ENCODE assay signal across 9 cellular contexts in genomic region chr1:227759345-227760300, GRCh38. TPM values are rescaled to one million over a fixed set of nuclear protein-coding genes. Genes with fewer than 3 reads are reported as not detected.
A peak's percentile ranks its signal among the peaks of the same experiment; 100 is the strongest.
DNase-seq lines count a peak whose midpoint lies in the region; ATAC-seq and TF ChIP-seq lines count a peak whose summit lies in the region.
"Had no signal": no experiment of that assay in that cellular context is flagged by ENCODE, and none has a peak within 500 bp of the region (broad histone marks: within the 10 kb centered on the region; RNA-seq: fewer than 3 reads in every experiment).

No MANE protein-coding gene starts in this region.

- DNase-seq in AG09309 (ENCODE audit: low read depth) (peak; percentile 92), M059J (ENCODE audit: low read depth) (peak; percentile 97), mammary epithelial cell (peak; percentile 46), mesenchymal stem cell (peak; percentile 95), neural progenitor cell (ENCODE audit: low spot score) (no peak), Kasumi-1 (lab: John Stamatoyannopoulos, UW) (no peak), NCI-H1930 (lab: John Stamatoyannopoulos, UW) (no peak)

- no peak overlapping the region for H3K27ac Mint-ChIP-seq in neural progenitor cell

- H3K18ac ChIP-seq in mesenchymal stem cell (ENCODE audit: low read depth in 1 of 2, low read length in 2 of 2), result peak overlapping the region in 1 of 2 experiments; percentile 73

- H4K20me1 ChIP-seq in mammary epithelial cell (ENCODE audit: insufficient read depth, low read length) (no peaks in the 10 kb centered on the region), neural progenitor cell (ENCODE audit: low read depth) (peaks cover 37% of the 10 kb centered on the region)

- H3F3A ChIP-seq in neural progenitor cell (ENCODE audit: low read depth), result no peaks in the 10 kb centered on the region

- H3K4me1 Mint-ChIP-seq in neural progenitor cell, result peaks cover 4% of the 10 kb centered on the region

- in situ Hi-C loops in mammary epithelial cell (cut with MboI; ENCODE audit: low sequenced_read_pairs in 2 of 2), result loop anchor here (5.0 to 25.0 kb wide), 3 partner anchors 185 to 272 kb away; partner anchors contain the start of gene WNT9A (in 2 of the 2)

- CTCF ChIA-PET in mammary epithelial cell (lab: Charles Lee; ENCODE audit: low non-redundant PET), result no interaction called here

- H3K23ac ChIP-seq in mesenchymal stem cell (ENCODE audit: low read length in 2 of 2), result no peak overlapping the region

- no peak overlapping the region for H4K91ac ChIP-seq in mesenchymal stem cell (ENCODE audit: low read length)

- TF ChIP-seq CTCF in AG09309 (IDR thresholded peaks at IDR 0.05; ENCODE audit: control insufficient read depth, insufficient read depth, low read depth, low read length, missing control alignments) (no peak), mammary epithelial cell (conservative IDR thresholded peaks at IDR 0.05 in 1 of 2, IDR thresholded peaks at IDR 0.05 in 1 of 2; ENCODE audit: extremely low read depth in 1 of 2, insufficient read depth in 1 of 2, low read depth in 1 of 2, low read length in 2 of 2) (no peak), neural progenitor cell (IDR thresholded peaks at IDR 0.05) (no peak)

- no peak overlapping the region for H3K14ac ChIP-seq in mesenchymal stem cell (ENCODE audit: low read length in 2 of 2)

- H3K4ac ChIP-seq in mesenchymal stem cell (ENCODE audit: low read depth in 1 of 2, low read length in 2 of 2), result no peak overlapping the region

- H2BK120ac ChIP-seq in mesenchymal stem cell (ENCODE audit: low read depth, low read length), result no peak overlapping the region

- H3K4me3 Mint-ChIP-seq in neural progenitor cell, result no peak overlapping the region

- H3K27ac ChIP-seq in mammary epithelial cell (ENCODE audit: insufficient read depth, low read depth, low read length) (no peak overlapping the region), mesenchymal stem cell (ENCODE audit: low read length, poor library complexity, severe bottlenecking) (peak overlapping the region; percentile 58), neural progenitor cell (no peak overlapping the region)
- H3K27ac ChIP-seq: body of pancreas had no signal

- H3K4me2 ChIP-seq in mammary epithelial cell (ENCODE audit: insufficient read depth, low read depth, low read length) (no peak overlapping the region), mesenchymal stem cell (ENCODE audit: low read length, poor library complexity, severe bottlenecking) (no peak overlapping the region), neural progenitor cell (no peak overlapping the region)

- H2AK5ac ChIP-seq in mesenchymal stem cell (ENCODE audit: low read length, severe bottlenecking), result peak overlapping the region; percentile 64

- H3K27me3 ChIP-seq in mammary epithelial cell (ENCODE audit: insufficient read depth, low read length) (no peaks in the 10 kb centered on the region), mesenchymal stem cell (ENCODE audit: control insufficient read depth in 1 of 2, insufficient read depth in 1 of 2, low read length in 2 of 2) (no peaks in the 10 kb centered on the region), neural progenitor cell (no peaks in the 10 kb centered on the region)
- H3K27me3 ChIP-seq: body of pancreas had no signal

- peak overlapping the region; percentile 15 for H2BK15ac ChIP-seq in mesenchymal stem cell (ENCODE audit: low read depth, poor library complexity, severe bottlenecking)

- H3K27me3 Mint-ChIP-seq in neural progenitor cell (ENCODE audit: insufficient read depth, low read depth), result no peaks in the 10 kb centered on the region

- peak overlapping the region in 1 of 2 experiments; percentile 48 for H2BK12ac ChIP-seq in mesenchymal stem cell (ENCODE audit: low read length in 2 of 2)

- H3K9me3 ChIP-seq in mammary epithelial cell (replicated peaks; ENCODE audit: insufficient read depth, low read length) (no peaks in the 10 kb centered on the region), mesenchymal stem cell (ENCODE audit: control insufficient read depth, low read length) (no peaks in the 10 kb centered on the region), neural progenitor cell (ENCODE audit: low read depth) (no peaks in the 10 kb centered on the region)
- H3K9me3 ChIP-seq: body of pancreas had no signal

- H4K8ac ChIP-seq in mesenchymal stem cell (ENCODE audit: low read length), result no peak overlapping the region

- no peak overlapping the region for H2BK5ac ChIP-seq in mesenchymal stem cell (ENCODE audit: low read depth, low read length, poor library complexity, severe bottlenecking)

- H3K4me1 ChIP-seq in mammary epithelial cell (ENCODE audit: insufficient read depth, low read length) (peaks cover 32% of the 10 kb centered on the region), mesenchymal stem cell (ENCODE audit: control insufficient read depth, insufficient read depth, low read depth, low read length) (peaks cover 46% of the 10 kb centered on the region), neural progenitor cell (no peaks in the 10 kb centered on the region)

- H3K9me3 Mint-ChIP-seq in neural progenitor cell, result no peaks in the 10 kb centered on the region

- peaks cover 4% of the 10 kb centered on the region for H3K36me3 ChIP-seq in mammary epithelial cell (ENCODE audit: insufficient read depth, low read length)
- peaks cover 36% of the 10 kb centered on the region in 2 experiments for H3K36me3 ChIP-seq in mesenchymal stem cell (ENCODE audit: control insufficient read depth in 1 of 2, insufficient read depth in 2 of 2, low read depth in 1 of 2, low read length in 2 of 2)
- H3K36me3 ChIP-seq in neural progenitor cell, result no peaks in the 10 kb centered on the region

- peaks cover 47% of the 10 kb centered on the region for H3K79me1 ChIP-seq in mesenchymal stem cell (replicated peaks; ENCODE audit: low read length, poor library complexity, severe bottlenecking)

- dilution Hi-C loops in mammary epithelial cell (cut with HindIII; ENCODE audit: low sequenced_read_pairs), result loop anchor here (5.0 to 25.0 kb wide), 3 partner anchors 38 to 285 kb away; partner anchors contain the start of gene WNT9A

- H2AFZ ChIP-seq in mammary epithelial cell (ENCODE audit: low read depth, low read length), result no peak overlapping the region
- H2AFZ ChIP-seq in mesenchymal stem cell (ENCODE audit: low read depth, low read length), result no peak overlapping the region
- no peak overlapping the region for H2AFZ ChIP-seq in neural progenitor cell (replicated peaks)

- no TSS peak for BruUV-seq in mammary epithelial cell (replicated peaks; lab: Mats Ljungman, UMichigan)

- intact Hi-C loops in mammary epithelial cell (cut with micrococcal nuclease), result no loop called here

- 80% methylated on average over 15 of the region's 15 CpGs for WGBS in mammary epithelial cell (ENCODE audit: low coverage, missing lambda C conversion rate)
- WGBS in mesenchymal stem cell, result 23% methylated on average over 15 of the region's 15 CpGs

- ATAC-seq in GM18858 (IDR thresholded peaks at IDR 0.05; ENCODE audit: unreplicated experiment), result no peak
- ATAC-seq: body of pancreas had no signal

- H3K9ac ChIP-seq in mammary epithelial cell (ENCODE audit: insufficient read depth, low read length) (no peak overlapping the region), mesenchymal stem cell (ENCODE audit: low read length) (peak overlapping the region; percentile 35), neural progenitor cell (no peak overlapping the region)

- H3K79me2 ChIP-seq in mammary epithelial cell (ENCODE audit: insufficient read depth, low read length) (peaks cover 31% of the 10 kb centered on the region), neural progenitor cell (ENCODE audit: low read depth) (peaks cover 27% of the 10 kb centered on the region)

- peaks cover 20% of the 10 kb centered on the region for H3K36me3 Mint-ChIP-seq in neural progenitor cell

- H3K4me3 ChIP-seq in AG09309 (ENCODE audit: control insufficient read depth, low read depth, low read length) (no peak overlapping the region), mammary epithelial cell (replicated peaks in 1 of 3; ENCODE audit: insufficient read depth in 1 of 3, low read depth in 2 of 3, low read length in 3 of 3) (no peak overlapping the region), mesenchymal stem cell (ENCODE audit: insufficient read depth in 1 of 2, low read depth in 1 of 2, low read length in 2 of 2) (peak overlapping the region in 1 of 2 experiments; percentile 40), neural progenitor cell (no peak overlapping the region)
- H3K4me3 ChIP-seq: body of pancreas had no signal

RNA-seq across cellular contexts. Expression of gene SNAP47, which starts 24.4 kb away (rescaled TPM):
- total RNA-seq in M059J (2014; rRNA removed; shearing (Covaris generic)), result 53.3 and 65.6 TPM in 2 replicates
- total RNA-seq in mammary epithelial cell (10 to 100 TPM; 24.9 to 41.7 TPM), neural progenitor cell (ENCODE audit: low replicate concordance) (52.8 and 54.8 TPM in 2 replicates)
- 32.8 TPM for polyA plus RNA-seq in mammary epithelial cell
- polyA minus RNA-seq in mammary epithelial cell, result 35.3 TPM
- polyA plus RNA-seq in mesenchymal stem cell (2013, experiment 1 of 2), result 17.0 TPM
- 15.9 TPM for polyA plus RNA-seq in mesenchymal stem cell (2013, experiment 2 of 2)

RNA-seq across cellular contexts. Expression of gene JMJD4, which starts 24.5 kb away (rescaled TPM):
- 14.7 and 18.8 TPM in 2 replicates for total RNA-seq in M059J (2014; rRNA removed; shearing (Covaris generic))
- 10 to 100 TPM; 20.9 to 24.7 TPM for total RNA-seq in mammary epithelial cell
- polyA plus RNA-seq in mammary epithelial cell, result 21.1 TPM
- 26.3 TPM for polyA minus RNA-seq in mammary epithelial cell
- polyA plus RNA-seq in mesenchymal stem cell (2013, experiment 1 of 2), result 9.8 TPM
- 10.1 TPM for polyA plus RNA-seq in mesenchymal stem cell (2013, experiment 2 of 2)
- total RNA-seq in neural progenitor cell (ENCODE audit: low replicate concordance), result 7.5 and 13.6 TPM in 2 replicates

RNA-seq across cellular contexts. Expression of gene PRSS38, which starts 55.9 kb away (rescaled TPM):
- total RNA-seq in M059J (2014; rRNA removed; shearing (Covaris generic)), result not detected in 2 replicates
- total RNA-seq in mammary epithelial cell (not detected), neural progenitor cell (ENCODE audit: low replicate concordance) (not detected in 2 replicates)
- polyA plus RNA-seq in mammary epithelial cell, result not detected
- polyA minus RNA-seq in mammary epithelial cell, result not detected
- not detected for polyA plus RNA-seq in mesenchymal stem cell (2013, experiment 1 of 2)
- polyA plus RNA-seq in mesenchymal stem cell (2013, experiment 2 of 2), result not detected
- total RNA-seq: body of pancreas had no signal

Comparison
In these comparisons a context has a peak if more than half of its experiments do, and no peak if none do; other contexts are left out.
1. DNase-seq: peak in AG09309 (single experiment), M059J (single experiment), mammary epithelial cell (single experiment) and mesenchymal stem cell (single experiment); none in neural progenitor cell (single experiment), Kasumi-1 (0 of 2) and NCI-H1930 (0 of 2).